17 cellular contexts compared by ENCODE assay signal in the genomic region with DNA sequence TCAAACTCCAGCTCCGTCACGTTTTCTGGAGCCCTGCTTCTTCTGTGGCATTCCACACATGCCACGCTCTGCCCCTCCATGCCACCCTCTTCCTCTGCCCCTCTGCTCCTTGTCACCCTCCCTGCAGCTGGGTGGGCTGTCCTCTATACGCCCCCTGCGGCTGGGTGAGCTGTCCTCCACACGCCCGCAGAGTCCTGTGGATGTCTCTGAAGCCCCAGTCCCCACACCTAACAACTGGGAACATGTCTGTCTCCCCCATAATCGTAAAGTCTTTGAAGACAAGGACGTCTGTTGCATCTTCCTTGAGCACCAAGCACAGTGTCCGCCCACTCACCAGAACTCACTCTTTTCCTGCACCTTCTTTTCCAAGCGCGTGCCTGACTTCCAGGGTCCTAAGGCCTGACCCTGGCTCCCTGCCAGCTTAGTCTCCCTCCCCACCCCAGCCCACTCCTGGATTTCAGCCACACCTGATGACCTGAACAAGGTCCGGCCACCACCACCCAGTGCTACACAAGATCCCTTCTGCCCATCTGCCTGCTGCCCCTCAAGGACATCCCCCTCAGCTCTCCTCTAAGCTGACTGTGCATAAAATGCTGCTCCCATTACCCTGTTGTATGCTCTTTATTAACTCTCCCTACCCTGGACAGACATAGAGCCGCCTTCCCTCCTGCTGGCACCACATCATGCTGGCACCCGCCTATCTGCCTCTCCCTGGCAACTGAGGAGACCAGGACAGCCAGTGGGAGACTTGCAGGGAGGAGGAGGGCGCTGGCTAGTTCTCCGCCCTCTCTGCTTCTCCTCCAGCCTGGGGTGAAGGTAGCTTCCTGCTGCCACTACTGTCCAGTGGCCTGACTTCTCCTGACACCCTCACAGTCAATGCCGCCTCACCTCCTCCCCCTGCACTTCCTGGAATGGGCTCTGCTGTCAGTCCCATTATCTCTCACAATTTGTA. TPM values are rescaled to one million over a fixed set of nuclear protein-coding genes. Genes with fewer than 3 reads are reported as not detected.
A peak's percentile ranks its signal among the peaks of the same experiment; 100 is the strongest.
DNase-seq lines count a peak whose midpoint lies in the region; TF ChIP-seq lines count a peak whose summit lies in the region.
"Had no signal": no experiment of that assay in that cellular context is flagged by ENCODE, and none has a peak within 500 bp of the region (broad histone marks: within the 10 kb centered on the region; RNA-seq: fewer than 3 reads in every experiment).

No MANE protein-coding gene starts in this region.

- intact Hi-C loops in activated CD4-positive, alpha-beta T cell treated with anti-CD3 and anti-CD28 coated beads, Interleukin-2, amount 10 ng/mL, durations not matched to agents 24 days and 14 days (cut with micrococcal nuclease): no loop called here

- peak overlapping the region; percentile 55 for H3K27ac Mint-ChIP-seq in activated naive CD4-positive, alpha-beta T cell treated with anti-CD3 and anti-CD28 coated beads, Interleukin-2, amount 50 U/mL, for 24 hours
- peak overlapping the region; percentile 44 for H3K27ac Mint-ChIP-seq in glutamatergic neuron (ENCODE audit: unreplicated experiment)
- no peak overlapping the region for H3K27ac Mint-ChIP-seq in activated CD4-positive, alpha-beta T cell treated with anti-CD3 and anti-CD28 coated beads, Interleukin-2, amount 10 ng/mL, durations not matched to agents 24 days and 14 days
- H3K27ac Mint-ChIP-seq: activated CD4-positive, alpha-beta memory T cell treated with anti-CD3 and anti-CD28 coated beads for 36 hours; activated naive CD8-positive, alpha-beta T cell had no signal

- no peak for TF ChIP-seq CTCF in glutamatergic neuron (IDR thresholded peaks at IDR 0.05; ENCODE audit: partially characterized antibody, unreplicated experiment)

- H3K27me3 Mint-ChIP-seq in activated naive CD4-positive, alpha-beta T cell treated with anti-CD3 and anti-CD28 coated beads, Interleukin-2, amount 50 U/mL, for 24 hours: no peaks in the 10 kb centered on the region
- peaks cover 3% of the 10 kb centered on the region for H3K27me3 Mint-ChIP-seq in glutamatergic neuron (ENCODE audit: unreplicated experiment)
- peaks cover 3% of the 10 kb centered on the region for H3K27me3 Mint-ChIP-seq in activated CD4-positive, alpha-beta T cell treated with anti-CD3 and anti-CD28 coated beads, Interleukin-2, amount 10 ng/mL, durations not matched to agents 24 days and 14 days
- H3K27me3 Mint-ChIP-seq: activated CD4-positive, alpha-beta memory T cell treated with anti-CD3 and anti-CD28 coated beads for 36 hours; activated naive CD8-positive, alpha-beta T cell had no signal

- no peak for DNase-seq in activated naive CD4-positive, alpha-beta T cell treated with Interleukin-2 at 50 U/mL for 16 hours
- DNase-seq in glutamatergic neuron: no peak
- DNase-seq in stimulated activated CD8-positive, alpha-beta memory T cell treated with anti-CD3 and anti-CD28 coated beads, Interleukin-4, amount 100 ng/mL, for 48 hours: peak; percentile 18
- no peak for DNase-seq in activated CD4-positive, alpha-beta T cell treated with anti-CD3 and anti-CD28 coated beads, Interleukin-2, amount 10 ng/mL, durations not matched to agents 24 days and 14 days
- DNase-seq in NCI-H2081 (lab: John Stamatoyannopoulos, UW): no peak
- no peak for DNase-seq in AG08395 (ENCODE audit: low spot score)
- DNase-seq: activated CD4-positive, alpha-beta memory T cell treated with anti-CD3 and anti-CD28 coated beads for 36 hours; DMS79 treated with DMSO at 0.1 percent for 48 hours; H7; NCI-H1930; stimulated activated CD4-positive, alpha-beta T cell treated with anti-CD3 and anti-CD28 coated beads, Interleukin-4, amount 100 ng/mL, for 1 hour; stimulated activated naive CD8-positive, alpha-beta T cell treated with anti-CD3 and anti-CD28 coated beads, Interleukin-15, Interleukin-2, amounts not matched to agents 100 U/mL and 50 U/mL, for 24 hours had no signal

- H3K9me3 Mint-ChIP-seq in activated naive CD4-positive, alpha-beta T cell treated with anti-CD3 and anti-CD28 coated beads, Interleukin-2, amount 50 U/mL, for 24 hours: no peaks in the 10 kb centered on the region
- H3K9me3 Mint-ChIP-seq in glutamatergic neuron (ENCODE audit: unreplicated experiment): no peaks in the 10 kb centered on the region
- no peaks in the 10 kb centered on the region for H3K9me3 Mint-ChIP-seq in activated CD4-positive, alpha-beta T cell treated with anti-CD3 and anti-CD28 coated beads, Interleukin-2, amount 10 ng/mL, durations not matched to agents 24 days and 14 days
- H3K9me3 Mint-ChIP-seq: activated CD4-positive, alpha-beta memory T cell treated with anti-CD3 and anti-CD28 coated beads for 36 hours had no signal

- peaks cover 2% of the 10 kb centered on the region for H3K36me3 Mint-ChIP-seq in activated naive CD4-positive, alpha-beta T cell treated with anti-CD3 and anti-CD28 coated beads, Interleukin-2, amount 50 U/mL, for 24 hours
- H3K36me3 Mint-ChIP-seq in glutamatergic neuron (ENCODE audit: unreplicated experiment): no peaks in the 10 kb centered on the region
- peaks cover 15% of the 10 kb centered on the region for H3K36me3 Mint-ChIP-seq in activated CD4-positive, alpha-beta T cell treated with anti-CD3 and anti-CD28 coated beads, Interleukin-2, amount 10 ng/mL, durations not matched to agents 24 days and 14 days (ENCODE audit: low read depth)
- H3K36me3 Mint-ChIP-seq: activated naive CD8-positive, alpha-beta T cell had no signal

- no peak overlapping the region for H3K4me3 Mint-ChIP-seq in activated naive CD4-positive, alpha-beta T cell treated with anti-CD3 and anti-CD28 coated beads, Interleukin-2, amount 50 U/mL, for 24 hours
- H3K4me3 Mint-ChIP-seq in glutamatergic neuron (ENCODE audit: unreplicated experiment): no peak overlapping the region
- no peak overlapping the region for H3K4me3 Mint-ChIP-seq in activated CD4-positive, alpha-beta T cell treated with anti-CD3 and anti-CD28 coated beads, Interleukin-2, amount 10 ng/mL, durations not matched to agents 24 days and 14 days
- H3K4me3 Mint-ChIP-seq: activated CD4-positive, alpha-beta memory T cell treated with anti-CD3 and anti-CD28 coated beads for 36 hours; activated naive CD8-positive, alpha-beta T cell had no signal

- no peaks in the 10 kb centered on the region for H3K4me1 Mint-ChIP-seq in activated naive CD4-positive, alpha-beta T cell treated with anti-CD3 and anti-CD28 coated beads, Interleukin-2, amount 50 U/mL, for 24 hours
- peaks cover 3% of the 10 kb centered on the region for H3K4me1 Mint-ChIP-seq in glutamatergic neuron (ENCODE audit: low read depth, unreplicated experiment)
- H3K4me1 Mint-ChIP-seq in activated CD4-positive, alpha-beta T cell treated with anti-CD3 and anti-CD28 coated beads, Interleukin-2, amount 10 ng/mL, durations not matched to agents 24 days and 14 days: no peaks in the 10 kb centered on the region

TF ChIP-seq in PFSK-1, 5 proteins besides CTCF, POLR2A, EP300 and RAD21:
- TF ChIP-seq REST (IDR thresholded peaks at IDR 0.05; ENCODE audit: insufficient read depth in 1 of 2, low read depth in 2 of 2, low read length in 2 of 2) (no peak), TAF1 (IDR thresholded peaks at IDR 0.05; ENCODE audit: borderline replicate concordance, insufficient read depth, low read length) (no peak), FOXP2 (optimal IDR thresholded peaks at IDR 0.05; ENCODE audit: borderline replicate concordance, extremely low read depth, extremely low read length, insufficient read depth) (no peak), SIN3A (IDR thresholded peaks at IDR 0.05; ENCODE audit: borderline replicate concordance, insufficient read depth, low read length) (no peak), POLR2AphosphoS5 (IDR thresholded peaks at IDR 0.05; ENCODE audit: low read depth, low read length) (0 out of 2 replicates have a peak, but pooled peaks have one; percentile 17)

RNA-seq across cellular contexts. Expression of gene PRR18, which starts 10.7 kb away (rescaled TPM):
- 0.23 TPM for polyA plus RNA-seq in PFSK-1 (2012; ENCODE audit: insufficient read length, low read depth)
- total RNA-seq in glutamatergic neuron (ENCODE audit: unreplicated experiment): not detected
- not detected in 2 replicates for total RNA-seq in activated CD4-positive, alpha-beta T cell treated with anti-CD3 and anti-CD28 coated beads, Interleukin-2, amount 10 ng/mL, durations not matched to agents 24 days and 14 days
- total RNA-seq: pulmonary artery endothelial cell; T-helper 2 cell treated with Interferon-gamma antibody and Interleukin-4, amounts not matched to agents 100 ng/mL and 5 ng/mL, for 36 hours had no signal

RNA-seq across cellular contexts. Expression of gene SFT2D1, which starts 23.4 kb away (rescaled TPM):
- 40.8 TPM for polyA plus RNA-seq in PFSK-1 (2012; ENCODE audit: insufficient read length, low read depth)
- total RNA-seq in glutamatergic neuron (ENCODE audit: unreplicated experiment): 23.5 TPM
- 56.9 and 61.2 TPM in 2 replicates for total RNA-seq in activated CD4-positive, alpha-beta T cell treated with anti-CD3 and anti-CD28 coated beads, Interleukin-2, amount 10 ng/mL, durations not matched to agents 24 days and 14 days
